2 cellular contexts compared by ENCODE assay signal in genomic region chr3:12512534-12513101, GRCh38.
TF ChIP-seq lines count a peak whose summit lies in the region.

No MANE protein-coding gene starts in this region.

TF ChIP-seq in HepG2, 621 proteins besides CTCF, POLR2A, EP300 and RAD21:
- TF ChIP-seq, protein P1, sequence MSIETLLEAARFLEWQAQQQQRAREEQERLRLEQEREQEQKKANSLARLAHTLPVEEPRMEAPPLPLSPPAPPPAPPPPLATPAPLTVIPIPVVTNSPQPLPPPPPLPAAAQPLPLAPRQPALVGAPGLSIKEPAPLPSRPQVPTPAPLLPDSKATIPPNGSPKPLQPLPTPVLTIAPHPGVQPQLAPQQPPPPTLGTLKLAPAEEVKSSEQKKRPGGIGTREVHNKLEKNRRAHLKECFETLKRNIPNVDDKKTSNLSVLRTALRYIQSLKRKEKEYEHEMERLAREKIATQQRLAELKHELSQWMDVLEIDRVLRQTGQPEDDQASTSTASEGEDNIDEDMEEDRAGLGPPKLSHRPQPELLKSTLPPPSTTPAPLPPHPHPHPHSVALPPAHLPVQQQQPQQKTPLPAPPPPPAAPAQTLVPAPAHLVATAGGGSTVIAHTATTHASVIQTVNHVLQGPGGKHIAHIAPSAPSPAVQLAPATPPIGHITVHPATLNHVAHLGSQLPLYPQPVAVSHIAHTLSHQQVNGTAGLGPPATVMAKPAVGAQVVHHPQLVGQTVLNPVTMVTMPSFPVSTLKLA (IDR thresholded peaks at IDR 0.05): peak; percentile 56
- TF ChIP-seq CEBPB (IDR thresholded peaks at IDR 0.05; ENCODE audit: borderline replicate concordance, low read depth, low read length): no peak

TF ChIP-seq in SK-N-SH treated with all-trans-retinoic acid at 6 μM for 48 hours, 23 proteins besides CTCF, POLR2A, EP300 and RAD21:
- peak; percentile 85 for TF ChIP-seq ISL1 (CRISPR knock-in tag; IDR thresholded peaks at IDR 0.05)
- TF ChIP-seq ZNF70 (CRISPR knock-in tag; IDR thresholded peaks at IDR 0.05): no peak
- TF ChIP-seq TCF4 (CRISPR knock-in tag; IDR thresholded peaks at IDR 0.05; ENCODE audit: borderline replicate concordance): peak; percentile 69; the same call in 1 of the 2 replicates
- TF ChIP-seq ZNF8 (CRISPR knock-in tag; IDR thresholded peaks at IDR 0.05): no peak
- no peak for TF ChIP-seq BACH2 (CRISPR knock-in tag; IDR thresholded peaks at IDR 0.05; ENCODE audit: borderline replicate concordance)
- TF ChIP-seq, protein P2, sequence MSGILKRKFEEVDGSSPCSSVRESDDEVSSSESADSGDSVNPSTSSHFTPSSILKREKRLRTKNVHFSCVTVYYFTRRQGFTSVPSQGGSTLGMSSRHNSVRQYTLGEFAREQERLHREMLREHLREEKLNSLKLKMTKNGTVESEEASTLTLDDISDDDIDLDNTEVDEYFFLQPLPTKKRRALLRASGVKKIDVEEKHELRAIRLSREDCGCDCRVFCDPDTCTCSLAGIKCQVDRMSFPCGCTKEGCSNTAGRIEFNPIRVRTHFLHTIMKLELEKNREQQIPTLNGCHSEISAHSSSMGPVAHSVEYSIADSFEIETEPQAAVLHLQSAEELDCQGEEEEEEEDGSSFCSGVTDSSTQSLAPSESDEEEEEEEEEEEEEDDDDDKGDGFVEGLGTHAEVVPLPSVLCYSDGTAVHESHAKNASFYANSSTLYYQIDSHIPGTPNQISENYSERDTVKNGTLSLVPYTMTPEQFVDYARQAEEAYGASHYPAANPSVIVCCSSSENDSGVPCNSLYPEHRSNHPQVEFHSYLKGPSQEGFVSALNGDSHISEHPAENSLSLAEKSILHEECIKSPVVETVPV (CRISPR knock-in tag; IDR thresholded peaks at IDR 0.05): peak; percentile 43; the same call in 1 of the 2 replicates
- TF ChIP-seq ZFP30 (CRISPR knock-in tag; IDR thresholded peaks at IDR 0.05): no peak
- TF ChIP-seq, protein P3, sequence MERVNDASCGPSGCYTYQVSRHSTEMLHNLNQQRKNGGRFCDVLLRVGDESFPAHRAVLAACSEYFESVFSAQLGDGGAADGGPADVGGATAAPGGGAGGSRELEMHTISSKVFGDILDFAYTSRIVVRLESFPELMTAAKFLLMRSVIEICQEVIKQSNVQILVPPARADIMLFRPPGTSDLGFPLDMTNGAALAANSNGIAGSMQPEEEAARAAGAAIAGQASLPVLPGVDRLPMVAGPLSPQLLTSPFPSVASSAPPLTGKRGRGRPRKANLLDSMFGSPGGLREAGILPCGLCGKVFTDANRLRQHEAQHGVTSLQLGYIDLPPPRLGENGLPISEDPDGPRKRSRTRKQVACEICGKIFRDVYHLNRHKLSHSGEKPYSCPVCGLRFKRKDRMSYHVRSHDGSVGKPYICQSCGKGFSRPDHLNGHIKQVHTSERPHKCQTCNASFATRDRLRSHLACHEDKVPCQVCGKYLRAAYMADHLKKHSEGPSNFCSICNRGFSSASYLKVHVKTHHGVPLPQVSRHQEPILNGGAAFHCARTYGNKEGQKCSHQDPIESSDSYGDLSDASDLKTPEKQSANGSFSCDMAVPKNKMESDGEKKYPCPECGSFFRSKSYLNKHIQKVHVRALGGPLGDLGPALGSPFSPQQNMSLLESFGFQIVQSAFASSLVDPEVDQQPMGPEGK (CRISPR knock-in tag; IDR thresholded peaks at IDR 0.05; ENCODE audit: borderline replicate concordance): no peak
- TF ChIP-seq ARNTL (CRISPR knock-in tag; IDR thresholded peaks at IDR 0.05; ENCODE audit: borderline replicate concordance, low read depth): no peak
- TF ChIP-seq ZC3H10 (CRISPR knock-in tag; IDR thresholded peaks at IDR 0.05): no peak
- TF ChIP-seq TSHZ2 (CRISPR knock-in tag; IDR thresholded peaks at IDR 0.05): 0 out of 2 replicates have a peak, but pooled peaks have one; percentile 57
- TF ChIP-seq SNAI2 (CRISPR knock-in tag; IDR thresholded peaks at IDR 0.05): peak; percentile 10
- TF ChIP-seq, protein P4, sequence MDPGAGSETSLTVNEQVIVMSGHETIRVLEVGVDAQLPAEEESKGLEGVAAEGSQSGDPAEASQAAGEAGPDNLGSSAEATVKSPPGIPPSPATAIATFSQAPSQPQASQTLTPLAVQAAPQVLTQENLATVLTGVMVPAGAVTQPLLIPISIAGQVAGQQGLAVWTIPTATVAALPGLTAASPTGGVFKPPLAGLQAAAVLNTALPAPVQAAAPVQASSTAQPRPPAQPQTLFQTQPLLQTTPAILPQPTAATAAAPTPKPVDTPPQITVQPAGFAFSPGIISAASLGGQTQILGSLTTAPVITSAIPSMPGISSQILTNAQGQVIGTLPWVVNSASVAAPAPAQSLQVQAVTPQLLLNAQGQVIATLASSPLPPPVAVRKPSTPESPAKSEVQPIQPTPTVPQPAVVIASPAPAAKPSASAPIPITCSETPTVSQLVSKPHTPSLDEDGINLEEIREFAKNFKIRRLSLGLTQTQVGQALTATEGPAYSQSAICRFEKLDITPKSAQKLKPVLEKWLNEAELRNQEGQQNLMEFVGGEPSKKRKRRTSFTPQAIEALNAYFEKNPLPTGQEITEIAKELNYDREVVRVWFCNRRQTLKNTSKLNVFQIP (CRISPR knock-in tag; IDR thresholded peaks at IDR 0.05; ENCODE audit: borderline replicate concordance, low read depth): no peak
- peak; percentile 46; the same call in 1 of the 2 replicates for TF ChIP-seq ZFP3 (CRISPR knock-in tag; IDR thresholded peaks at IDR 0.05)
